Comparison of ENCODE assay signal across 8 cellular contexts in genomic region chr5:160423025-160423554, GRCh38. TPM values are rescaled to one million over a fixed set of nuclear protein-coding genes. Genes with fewer than 3 reads are reported as not detected.
DNase-seq lines count a peak whose midpoint lies in the region; ATAC-seq lines count a peak whose summit lies in the region.

No MANE protein-coding gene starts in this region.

- H3K9me3 Mint-ChIP-seq in IgD-negative memory B cell (no peaks in the 10 kb centered on the region), memory B cell (no peaks in the 10 kb centered on the region)

- H3K27ac Mint-ChIP-seq in IgD-negative memory B cell (peak overlapping the region; percentile 53 to 82 (median 72)), T-helper 17 cell (peak overlapping the region; percentile 57), memory B cell (no peak overlapping the region)

- H3K4me1 Mint-ChIP-seq in IgD-negative memory B cell (peaks cover 38 to 60% (median 49%) of the 10 kb centered on the region in 3 donors), T-helper 17 cell (peaks cover 46% of the 10 kb centered on the region), memory B cell (peaks cover 30% of the 10 kb centered on the region)

- peak; percentile 21 for DNase-seq in DMS153 treated with DMSO at 0.1 percent for 48 hours (lab: John Stamatoyannopoulos, UW; ENCODE audit: unreplicated experiment)
- DNase-seq in T-helper 17 cell = no peak
- no peak for DNase-seq in memory B cell (ENCODE audit: low spot score in 2 of 2)
- no peak for DNase-seq in KG1 (lab: John Stamatoyannopoulos, UW)
- no peak for DNase-seq in germinal center (ENCODE audit: low spot score)
- no peak for DNase-seq in mesenteric fat pad (ENCODE audit: low spot score)

- H3K4me3 Mint-ChIP-seq in IgD-negative memory B cell (peak overlapping the region; percentile 44 to 99 (median 82)), T-helper 17 cell (peak overlapping the region; percentile 98), memory B cell (peak overlapping the region; percentile 17)

- peaks cover 2% of the 10 kb centered on the region for H3K36me3 Mint-ChIP-seq in IgD-negative memory B cell
- H3K36me3 Mint-ChIP-seq in T-helper 17 cell (ENCODE audit: low read depth) = peaks cover 2% of the 10 kb centered on the region
- H3K36me3 Mint-ChIP-seq in memory B cell = peaks cover 2% of the 10 kb centered on the region

- H3K27me3 Mint-ChIP-seq in IgD-negative memory B cell (no peaks in the 10 kb centered on the region), T-helper 17 cell (no peaks in the 10 kb centered on the region), memory B cell (no peaks in the 10 kb centered on the region)

- no peak for ATAC-seq in T-helper 17 cell
- ATAC-seq in memory B cell (ENCODE audit: low read depth) = no peak
- ATAC-seq in HG03571 (IDR thresholded peaks at IDR 0.05; ENCODE audit: unreplicated experiment) = no peak

- H3K9me3 ChIP-seq in T-helper 17 cell (ENCODE audit: control insufficient read depth, low read length, poor library complexity, severe bottlenecking) = no peaks in the 10 kb centered on the region

RNA-seq across cellular contexts. Expression of gene PTTG1, which starts 1.4 kb away (rescaled TPM):
- polyA plus RNA-seq in IgD-negative memory B cell = 19.1 TPM
- total RNA-seq in T-helper 17 cell (10 to 100 TPM; 13.9 to 16.0 TPM), mesenteric fat pad (1.3 TPM)

RNA-seq across cellular contexts. Expression of gene SLU7, which starts 4.2 kb away (rescaled TPM):
- polyA plus RNA-seq in IgD-negative memory B cell = 96.2 TPM
- 10 to 100 TPM; 79.2 to 93.4 TPM for total RNA-seq in T-helper 17 cell
- 44.2 TPM for total RNA-seq in mesenteric fat pad

RNA-seq across cellular contexts. Expression of gene FAM200C, which starts 23.2 kb away (rescaled TPM):
- polyA plus RNA-seq in IgD-negative memory B cell = 0.64 TPM
- total RNA-seq in T-helper 17 cell (not detected), mesenteric fat pad (1.9 TPM)

RNA-seq across cellular contexts. Expression of gene C1QTNF2, which starts 52.7 kb away (rescaled TPM):
- polyA plus RNA-seq in IgD-negative memory B cell = not detected
- not detected for total RNA-seq in T-helper 17 cell
- total RNA-seq in mesenteric fat pad = 0.64 TPM

Comparison
In these comparisons a context has a peak if more than half of its experiments do, and no peak if none do; other contexts are left out.
1. H3K4me3 Mint-ChIP-seq: peak in every context shown above with its lines; median percentile 98 in T-helper 17 cell; 82 in IgD-negative memory B cell; 17 in memory B cell.